8 cellular contexts compared by ENCODE assay signal in the genomic region with DNA sequence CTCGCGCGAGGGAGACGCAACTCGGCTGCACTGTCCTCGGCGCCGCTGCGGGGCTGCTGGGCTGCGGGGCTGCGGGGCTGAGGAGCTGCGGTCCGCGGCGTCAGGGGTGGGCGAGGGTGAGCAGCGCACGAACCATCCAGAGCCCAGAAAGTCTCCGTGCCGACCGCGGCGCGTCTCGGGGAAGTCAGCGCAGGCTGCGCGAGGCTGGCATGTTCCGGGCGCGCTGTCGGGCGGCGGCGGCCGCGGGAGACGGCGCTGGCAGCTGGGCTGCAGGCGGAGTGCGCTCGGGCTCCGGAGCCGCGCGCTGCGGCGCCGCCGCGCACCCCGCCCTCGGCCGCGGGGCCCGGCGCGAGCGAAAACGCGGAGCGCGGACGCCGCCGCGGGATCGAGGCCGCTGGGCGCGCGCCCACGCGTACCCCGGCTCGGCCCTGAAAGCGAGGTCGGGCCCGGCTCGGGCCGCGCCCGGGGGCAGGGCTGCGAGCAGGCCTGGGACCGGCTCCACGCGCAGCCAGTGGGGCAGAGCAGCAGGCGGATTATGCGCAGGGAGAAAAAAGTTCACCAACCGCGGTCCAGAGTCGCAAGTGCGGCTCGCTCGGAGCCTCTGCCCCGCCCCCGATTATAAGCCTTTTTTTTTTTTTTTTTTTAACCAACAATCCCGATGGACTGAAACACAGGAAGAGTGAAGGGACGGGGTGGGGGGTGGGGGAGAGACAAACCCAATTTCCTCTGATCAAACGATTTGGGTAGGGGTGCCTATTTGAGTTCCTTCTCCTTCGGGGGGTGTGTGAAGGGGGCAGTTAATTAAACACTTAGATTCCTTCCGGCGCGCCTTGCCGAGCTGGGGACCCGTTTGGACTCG. TPM values are rescaled to one million over a fixed set of nuclear protein-coding genes. Genes with fewer than 3 reads are reported as not detected.
DNase-seq lines count a peak whose midpoint lies in the region; ATAC-seq and TF ChIP-seq lines count a peak whose summit lies in the region.

A gene (minus strand): TSS at position 282 of the 859 bp plus-strand sequence. CDS start 117,230 bp downstream, outside the sequence.

- H3K27me3 ChIP-seq in adipocyte (replicated peaks; ENCODE audit: control insufficient read depth, insufficient read depth, low read length) (no peaks in the 10 kb centered on the region), right atrium auricular region (no peaks in the 10 kb centered on the region), psoas muscle (ENCODE audit: insufficient read depth in 3 of 3, low read length in 2 of 3) (no peaks in the 10 kb centered on the region)

- H3K36me3 ChIP-seq in adipocyte (ENCODE audit: control insufficient read depth, insufficient read depth, low read length, severe bottlenecking) (no peaks in the 10 kb centered on the region), right atrium auricular region (no peaks in the 10 kb centered on the region), psoas muscle (ENCODE audit: insufficient read depth in 1 of 2, low read depth in 1 of 2) (no peaks in the 10 kb centered on the region)

- H3K9ac ChIP-seq in adipocyte (ENCODE audit: low read length) = peak within 1 kb of the TSS; percentile 91

- peak; percentile 44 for DNase-seq in activated T-cell treated with anti-CD3 and anti-CD28 coated beads for 48 hours (ENCODE audit: low read depth)
- DNase-seq in activated T-cell treated with anti-CD3 and anti-CD28 coated beads for 4 hours = no peak
- DNase-seq in NCI-H226 = peak; percentile 33
- DNase-seq in adipocyte (ENCODE audit: low read depth) = peak; percentile 85
- DNase-seq in right atrium auricular region (ENCODE audit: low spot score) = no peak
- peak; percentile 59 to 72 for DNase-seq in psoas muscle
- no peak for DNase-seq in SHP77 treated with DMSO at 0.1 percent for 48 hours (lab: John Stamatoyannopoulos, UW)

- TF ChIP-seq CTCF in right atrium auricular region (IDR thresholded peaks at IDR 0.05) = no peak
- no peak for TF ChIP-seq CTCF in psoas muscle (IDR thresholded peaks at IDR 0.05)

- peak; percentile 75 for ATAC-seq in HG02763 (IDR thresholded peaks at IDR 0.05; ENCODE audit: unreplicated experiment)
- ATAC-seq in psoas muscle = peak; percentile 84 to 89 (median 88)

- peaks cover 41% of the 10 kb centered on the region for H3K4me1 ChIP-seq in adipocyte (ENCODE audit: control insufficient read depth, insufficient read depth, low read length)
- peaks cover 0 to 35% of the 10 kb centered on the region in 2 donors for H3K4me1 ChIP-seq in right atrium auricular region
- H3K4me1 ChIP-seq in psoas muscle = peaks cover 11% of the 10 kb centered on the region

- intact Hi-C loops in psoas muscle (cut with DNase I) = loop anchor here in 1 of 2 donors (5.0 to 10.0 kb wide), 3 partner anchors 155 to 748 kb away; no protein-coding TSS in a partner anchor

- WGBS in psoas muscle, 3 donors = 0 to 1% (median 0%) methylated on average over 69 to 107 of the region's 107 CpGs

- H3K27ac ChIP-seq in right atrium auricular region = peak within 1 kb of the TSS; percentile 77 to 81
- H3K27ac ChIP-seq in psoas muscle = peak within 1 kb of the TSS; percentile 53

- H3K4me3 ChIP-seq in adipocyte (ENCODE audit: low read length) = peak within 1 kb of the TSS; percentile 97
- H3K4me3 ChIP-seq in right atrium auricular region = peak within 1 kb of the TSS; percentile 82 to 94
- peak within 1 kb of the TSS; percentile 92 for H3K4me3 ChIP-seq in psoas muscle

- H3K9me3 ChIP-seq in adipocyte (ENCODE audit: control insufficient read depth, low read length) (no peaks in the 10 kb centered on the region), right atrium auricular region (no peaks in the 10 kb centered on the region), psoas muscle (no peaks in the 10 kb centered on the region)

RNA-seq across cellular contexts. Expression of the gene that starts here (rescaled TPM):
- total RNA-seq in right atrium auricular region (10 to 100 TPM in 1 of 2 donors, 1 to 10 TPM in 1; 7.6 to 19.7 TPM), psoas muscle (1 to 10 TPM; 1.7 to 7.6 (median 2.4) TPM)
- 1 to 10 TPM in 1 of 3 donors, under 1 TPM in 2; 0.37 to 1.1 (median 0.79) TPM for polyA plus RNA-seq in psoas muscle

Comparison
In these comparisons a context has a peak if more than half of its experiments do, and no peak if none do; other contexts are left out.
1. DNase-seq: peak in activated T-cell treated with anti-CD3 and anti-CD28 coated beads for 48 hours (single experiment), NCI-H226 (single experiment), adipocyte (single experiment) and psoas muscle (2 of 2); none in activated T-cell treated with anti-CD3 and anti-CD28 coated beads for 4 hours (single experiment), right atrium auricular region (single experiment) and SHP77 treated with DMSO at 0.1 percent for 48 hours (single experiment).
2. Peak in every context shown above with its lines, with median percentiles within 50 percentile points of each other: H3K4me3 ChIP-seq.